In genomic region chr1:8182034-8182761, GRCh38 we compare ENCODE assay signal across 1 cellular context.
TF ChIP-seq lines count a peak whose summit lies in the region.

No MANE protein-coding gene starts in this region.

TF ChIP-seq in HepG2, 621 proteins besides CTCF, POLR2A, EP300 and RAD21 (continued from another document and continues in another):
- TF ChIP-seq ZSCAN5A (CRISPR knock-in tag; IDR thresholded peaks at IDR 0.05; ENCODE audit: borderline replicate concordance) (no peak), SYNCRIP (IDR thresholded peaks at IDR 0.05; ENCODE audit: insufficient read depth, low read depth, low read length) (no peak), ZNF788 (CRISPR knock-in tag; IDR thresholded peaks at IDR 0.05; ENCODE audit: borderline replicate concordance) (no peak), JDP2 (CRISPR knock-in tag; IDR thresholded peaks at IDR 0.05; ENCODE audit: borderline replicate concordance) (no peak), RXRB (CRISPR knock-in tag; IDR thresholded peaks at IDR 0.05; ENCODE audit: borderline replicate concordance) (peak; percentile 65), ZNF350 (CRISPR knock-in tag; IDR thresholded peaks at IDR 0.05; ENCODE audit: borderline replicate concordance, low read depth) (no peak), ZNF747 (CRISPR knock-in tag; IDR thresholded peaks at IDR 0.05; ENCODE audit: borderline replicate concordance) (no peak), ZFP82 (CRISPR knock-in tag; IDR thresholded peaks at IDR 0.05; ENCODE audit: borderline replicate concordance) (no peak), NFIB (CRISPR knock-in tag; IDR thresholded peaks at IDR 0.05; ENCODE audit: borderline replicate concordance) (no peak), ZC3H4 (CRISPR knock-in tag; IDR thresholded peaks at IDR 0.05; ENCODE audit: borderline replicate concordance) (no peak), ZNF562 (CRISPR knock-in tag; IDR thresholded peaks at IDR 0.05; ENCODE audit: borderline replicate concordance) (no peak), ZNF251 (CRISPR knock-in tag; IDR thresholded peaks at IDR 0.05) (no peak), SP4 (CRISPR knock-in tag; IDR thresholded peaks at IDR 0.05) (no peak), ARHGAP35 (CRISPR knock-in tag; IDR thresholded peaks at IDR 0.05; ENCODE audit: borderline replicate concordance) (no peak), HNRNPLL (IDR thresholded peaks at IDR 0.05; ENCODE audit: low read depth, low read length, poor library complexity, severe bottlenecking) (no peak), ZNF430 (CRISPR knock-in tag; IDR thresholded peaks at IDR 0.05) (peak; percentile 78; the same call in 1 of the 2 replicates), ZNF343 (CRISPR knock-in tag; IDR thresholded peaks at IDR 0.05) (no peak), CHCHD3 (CRISPR knock-in tag; IDR thresholded peaks at IDR 0.05) (no peak), ZNF782 (CRISPR knock-in tag; IDR thresholded peaks at IDR 0.05; ENCODE audit: borderline replicate concordance) (no peak), ZUFSP (CRISPR knock-in tag; IDR thresholded peaks at IDR 0.05; ENCODE audit: borderline replicate concordance) (no peak), MAX (IDR thresholded peaks at IDR 0.05) (peak; percentile 95), ZFYVE20 (CRISPR knock-in tag; IDR thresholded peaks at IDR 0.05; ENCODE audit: borderline replicate concordance, low read depth) (no peak), BCLAF1 (IDR thresholded peaks at IDR 0.05) (no peak), SALL1 (CRISPR knock-in tag; IDR thresholded peaks at IDR 0.05) (peak; percentile 54; the same call in 1 of the 2 replicates), SMAD3 (CRISPR knock-in tag; IDR thresholded peaks at IDR 0.05) (no peak), MIER3 (CRISPR knock-in tag; IDR thresholded peaks at IDR 0.05; ENCODE audit: borderline replicate concordance) (peak; percentile 64; the same call in 1 of the 2 replicates), PRDM15 (CRISPR knock-in tag; IDR thresholded peaks at IDR 0.05) (no peak), HDAC1 (CRISPR knock-in tag; IDR thresholded peaks at IDR 0.05) (no peak), STAT5B (CRISPR knock-in tag; IDR thresholded peaks at IDR 0.05) (no peak), ELK4 (CRISPR knock-in tag; IDR thresholded peaks at IDR 0.05; ENCODE audit: borderline replicate concordance) (no peak), ZNF44 (CRISPR knock-in tag; IDR thresholded peaks at IDR 0.05) (no peak; the same call in 1 of the 2 replicates), SP140L (CRISPR knock-in tag; IDR thresholded peaks at IDR 0.05; ENCODE audit: borderline replicate concordance) (no peak), GLI4 (CRISPR knock-in tag; IDR thresholded peaks at IDR 0.05; ENCODE audit: borderline replicate concordance) (no peak), MYC (CRISPR knock-in tag; IDR thresholded peaks at IDR 0.05; ENCODE audit: borderline replicate concordance) (peak; percentile 64; the same call in 1 of the 2 replicates)
- TF ChIP-seq, protein P1, sequence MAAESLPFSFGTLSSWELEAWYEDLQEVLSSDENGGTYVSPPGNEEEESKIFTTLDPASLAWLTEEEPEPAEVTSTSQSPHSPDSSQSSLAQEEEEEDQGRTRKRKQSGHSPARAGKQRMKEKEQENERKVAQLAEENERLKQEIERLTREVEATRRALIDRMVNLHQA (CRISPR knock-in tag; IDR thresholded peaks at IDR 0.05), result no peak
- TF ChIP-seq, protein P2, sequence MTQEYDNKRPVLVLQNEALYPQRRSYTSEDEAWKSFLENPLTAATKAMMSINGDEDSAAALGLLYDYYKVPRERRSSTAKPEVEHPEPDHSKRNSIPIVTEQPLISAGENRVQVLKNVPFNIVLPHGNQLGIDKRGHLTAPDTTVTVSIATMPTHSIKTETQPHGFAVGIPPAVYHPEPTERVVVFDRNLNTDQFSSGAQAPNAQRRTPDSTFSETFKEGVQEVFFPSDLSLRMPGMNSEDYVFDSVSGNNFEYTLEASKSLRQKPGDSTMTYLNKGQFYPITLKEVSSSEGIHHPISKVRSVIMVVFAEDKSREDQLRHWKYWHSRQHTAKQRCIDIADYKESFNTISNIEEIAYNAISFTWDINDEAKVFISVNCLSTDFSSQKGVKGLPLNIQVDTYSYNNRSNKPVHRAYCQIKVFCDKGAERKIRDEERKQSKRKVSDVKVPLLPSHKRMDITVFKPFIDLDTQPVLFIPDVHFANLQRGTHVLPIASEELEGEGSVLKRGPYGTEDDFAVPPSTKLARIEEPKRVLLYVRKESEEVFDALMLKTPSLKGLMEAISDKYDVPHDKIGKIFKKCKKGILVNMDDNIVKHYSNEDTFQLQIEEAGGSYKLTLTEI (CRISPR knock-in tag; conservative IDR thresholded peaks at IDR 0.05), result no peak
- TF ChIP-seq, protein P3, sequence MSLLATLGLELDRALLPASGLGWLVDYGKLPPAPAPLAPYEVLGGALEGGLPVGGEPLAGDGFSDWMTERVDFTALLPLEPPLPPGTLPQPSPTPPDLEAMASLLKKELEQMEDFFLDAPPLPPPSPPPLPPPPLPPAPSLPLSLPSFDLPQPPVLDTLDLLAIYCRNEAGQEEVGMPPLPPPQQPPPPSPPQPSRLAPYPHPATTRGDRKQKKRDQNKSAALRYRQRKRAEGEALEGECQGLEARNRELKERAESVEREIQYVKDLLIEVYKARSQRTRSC (CRISPR knock-in tag; IDR thresholded peaks at IDR 0.05; ENCODE audit: low read depth), result no peak
- TF ChIP-seq, protein P4, sequence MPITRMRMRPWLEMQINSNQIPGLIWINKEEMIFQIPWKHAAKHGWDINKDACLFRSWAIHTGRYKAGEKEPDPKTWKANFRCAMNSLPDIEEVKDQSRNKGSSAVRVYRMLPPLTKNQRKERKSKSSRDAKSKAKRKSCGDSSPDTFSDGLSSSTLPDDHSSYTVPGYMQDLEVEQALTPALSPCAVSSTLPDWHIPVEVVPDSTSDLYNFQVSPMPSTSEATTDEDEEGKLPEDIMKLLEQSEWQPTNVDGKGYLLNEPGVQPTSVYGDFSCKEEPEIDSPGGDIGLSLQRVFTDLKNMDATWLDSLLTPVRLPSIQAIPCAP (CRISPR knock-in tag; IDR thresholded peaks at IDR 0.05; ENCODE audit: low read depth), result no peak
- TF ChIP-seq, protein P5, sequence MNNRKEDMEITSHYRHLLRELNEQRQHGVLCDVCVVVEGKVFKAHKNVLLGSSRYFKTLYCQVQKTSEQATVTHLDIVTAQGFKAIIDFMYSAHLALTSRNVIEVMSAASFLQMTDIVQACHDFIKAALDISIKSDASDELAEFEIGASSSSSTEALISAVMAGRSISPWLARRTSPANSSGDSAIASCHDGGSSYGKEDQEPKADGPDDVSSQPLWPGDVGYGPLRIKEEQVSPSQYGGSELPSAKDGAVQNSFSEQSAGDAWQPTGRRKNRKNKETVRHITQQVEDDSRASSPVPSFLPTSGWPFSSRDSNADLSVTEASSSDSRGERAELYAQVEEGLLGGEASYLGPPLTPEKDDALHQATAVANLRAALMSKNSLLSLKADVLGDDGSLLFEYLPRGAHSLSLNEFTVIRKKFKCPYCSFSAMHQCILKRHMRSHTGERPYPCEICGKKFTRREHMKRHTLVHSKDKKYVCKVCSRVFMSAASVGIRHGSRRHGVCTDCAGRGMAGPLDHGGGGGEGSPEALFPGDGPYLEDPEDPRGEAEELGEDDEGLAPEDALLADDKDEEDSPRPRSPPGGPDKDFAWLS (CRISPR knock-in tag; IDR thresholded peaks at IDR 0.05; ENCODE audit: borderline replicate concordance), result no peak
